ENCODE assay signal across 1 cellular context in the genomic region with DNA sequence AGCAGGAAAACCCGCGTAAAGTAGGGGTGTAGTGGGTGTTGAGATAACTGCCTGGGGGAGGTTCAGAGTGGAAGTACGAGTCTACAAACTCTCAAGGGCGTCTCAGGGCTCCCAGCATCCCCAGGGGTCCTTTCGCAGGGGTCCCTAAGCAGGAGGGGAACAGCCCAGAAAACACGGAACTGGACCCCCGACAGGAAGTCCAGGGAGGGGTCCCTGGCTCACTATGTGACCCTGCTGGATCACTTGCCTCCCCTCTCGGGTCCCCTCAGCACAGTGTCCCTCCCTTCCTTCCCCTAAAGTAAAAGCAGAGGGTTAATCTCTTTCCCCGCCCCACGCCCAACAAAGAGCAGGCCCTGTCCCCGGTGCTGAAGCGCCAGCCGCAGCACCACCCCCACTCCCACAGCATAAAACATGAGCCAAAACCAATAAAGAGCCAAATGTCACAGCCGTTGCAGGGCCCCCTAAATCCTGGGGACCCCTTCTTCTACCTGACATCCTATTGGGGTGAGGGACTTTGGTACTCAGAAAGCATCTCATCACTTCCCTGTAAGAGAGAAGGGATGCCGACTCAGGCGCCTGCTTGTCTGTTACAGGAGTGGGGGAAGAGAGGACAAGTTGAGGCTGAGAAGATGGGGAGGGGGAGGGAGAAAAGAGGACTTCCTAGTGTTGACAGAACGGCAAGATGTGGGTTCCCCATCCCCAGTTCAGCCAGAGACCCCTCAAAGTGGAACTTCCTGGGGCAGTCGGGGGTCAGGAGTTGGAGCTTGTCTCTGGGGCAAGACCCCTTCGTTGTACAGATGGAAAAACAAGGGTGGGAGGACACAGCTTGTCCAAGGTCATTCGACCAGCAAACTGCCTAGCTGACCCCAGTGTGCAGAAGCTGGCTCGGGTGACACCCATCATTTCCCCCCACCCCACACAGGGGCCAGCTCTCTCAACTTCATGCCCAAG.
TF ChIP-seq lines count a peak whose summit lies in the region.

No MANE protein-coding gene starts in this region.

TF ChIP-seq in H1, 55 proteins besides CTCF, POLR2A, EP300 and RAD21:
- no peak for TF ChIP-seq CREB1 (IDR thresholded peaks at IDR 0.05)
- peak; percentile 67 to 79; a peak in 3 of 4 replicates for TF ChIP-seq SIN3A (conservative IDR thresholded peaks at IDR 0.05 in 1 of 2, IDR thresholded peaks at IDR 0.05 in 1 of 2; ENCODE audit: low read depth in 1 of 2, low read length in 2 of 2)
- peak; percentile 54 to 67; a peak in 2 of 4 replicates for TF ChIP-seq HDAC2 (IDR thresholded peaks at IDR 0.05; ENCODE audit: borderline replicate concordance in 1 of 2, low read depth in 2 of 2, low read length in 2 of 2)
- TF ChIP-seq SAP30 (IDR thresholded peaks at IDR 0.05; ENCODE audit: insufficient read depth, insufficient replicate concordance, low read length): peak; percentile 88
- TF ChIP-seq BACH1 (IDR thresholded peaks at IDR 0.05; ENCODE audit: low read length): peak; percentile 44
